ENCODE assay signal across 8 cellular contexts in the genomic region with DNA sequence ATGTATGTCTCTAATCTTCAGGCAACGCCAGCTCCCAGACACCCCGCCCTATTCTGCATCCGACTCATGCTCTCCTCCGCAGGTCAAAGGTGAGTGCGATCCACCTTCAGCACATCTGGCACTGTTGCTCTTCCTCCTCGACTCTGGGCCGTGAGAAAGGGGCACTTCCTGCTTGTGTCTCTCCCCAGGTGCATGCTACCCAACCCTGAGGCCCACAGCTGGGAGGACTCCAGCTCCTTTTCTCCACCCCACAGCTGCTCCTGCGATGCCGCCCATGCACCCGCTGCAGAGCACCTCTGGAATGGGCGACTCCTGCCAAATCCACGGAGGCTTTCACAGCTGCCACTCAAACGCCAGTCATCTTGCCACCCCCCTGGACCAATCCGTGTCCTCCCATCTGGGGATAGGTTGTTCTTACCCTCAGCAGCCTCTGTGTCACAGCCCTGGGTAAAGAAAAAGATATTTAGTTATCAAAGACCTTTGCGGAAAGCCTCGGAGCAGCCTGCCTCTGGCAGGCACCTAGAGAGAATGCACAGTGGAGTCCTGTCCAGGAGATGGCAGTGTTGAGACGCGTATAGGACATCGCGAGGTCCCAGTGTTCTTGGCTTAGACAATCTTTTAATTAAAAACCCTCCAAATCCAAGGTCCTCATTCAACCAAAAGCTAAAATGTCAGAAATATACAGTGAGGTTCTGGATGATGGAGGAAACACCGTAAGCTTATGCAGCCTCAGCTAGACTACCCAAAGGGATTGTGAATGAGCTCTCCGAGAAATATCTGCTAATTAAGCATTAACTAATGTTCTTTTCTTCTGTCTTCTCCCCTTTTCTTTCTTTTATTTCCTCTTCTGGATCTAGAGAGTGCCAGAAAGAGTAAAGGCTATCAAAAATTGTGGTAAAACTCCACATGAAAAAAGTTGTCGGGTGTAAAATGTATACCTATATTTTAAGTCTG. TPM values are rescaled to one million over a fixed set of nuclear protein-coding genes. Genes with fewer than 3 reads are reported as not detected.
DNase-seq lines count a peak whose midpoint lies in the region; ATAC-seq and TF ChIP-seq lines count a peak whose summit lies in the region.

No MANE protein-coding gene starts in this region.

- H3K27ac Mint-ChIP-seq in WTC11: no peak overlapping the region

- H3K27ac ChIP-seq in left lung: no peak overlapping the region

- no peaks in the 10 kb centered on the region for H3K9me3 ChIP-seq in left lung

- H3K4me3 Mint-ChIP-seq in WTC11: no peak overlapping the region

- H3K27me3 ChIP-seq in left lung: no peaks in the 10 kb centered on the region

- POLR2A ChIA-PET in WTC11 (lab: Charles Lee): interaction anchor here (0.5 kb wide), 1 partner anchor 57 kb away, joined by 3 read pairs; no protein-coding TSS in a partner anchor

- CTCF ChIA-PET in WTC11 (lab: Charles Lee): interaction anchor here (0.6 to 2.5 kb wide), 21 partner anchors 9 to 854 kb away, joined by 3 to 26 read pairs (median 4); a partner anchor contains a TSS

- H3K4me3 ChIP-seq in AG09309 (ENCODE audit: control insufficient read depth, low read depth, low read length) (peak overlapping the region; percentile 4), left lung (no peak overlapping the region)

- intact Hi-C loops in left lung (cut with DNase I): no loop called here

- no peaks in the 10 kb centered on the region for H3K36me3 Mint-ChIP-seq in WTC11

- ATAC-seq in GM18868 (IDR thresholded peaks at IDR 0.05; ENCODE audit: unreplicated experiment) (peak; percentile 97), HG03095 (IDR thresholded peaks at IDR 0.05; ENCODE audit: unreplicated experiment) (peak; percentile 92), WTC11 (peak; percentile 83), left lung (peak; percentile 99)

- no peaks in the 10 kb centered on the region for H3K27me3 Mint-ChIP-seq in WTC11 (ENCODE audit: low read depth)

- no peaks in the 10 kb centered on the region for H3K36me3 ChIP-seq in left lung

- TF ChIP-seq CTCF in AG09309 (IDR thresholded peaks at IDR 0.05; ENCODE audit: control insufficient read depth, insufficient read depth, low read depth, low read length, missing control alignments): peak; percentile 84
- peak; percentile 80; the same call in 1 of the 2 replicates for TF ChIP-seq CTCF in WTC11 (IDR thresholded peaks at IDR 0.05)
- peak; percentile 88 to 92 for TF ChIP-seq CTCF in left lung (IDR thresholded peaks at IDR 0.05)

- H3K4me1 ChIP-seq in left lung: peaks cover 0 to 6% of the 10 kb centered on the region in 2 donors

- DNase-seq in AG09309 (ENCODE audit: low read depth) (no peak), NCI-H2171 (lab: John Stamatoyannopoulos, UW) (peak; percentile 73), WTC11 (ENCODE audit: low spot score) (peak; percentile 77), left lung (peak in 1 of 2 donors; percentile 68)
- DNase-seq in central memory CD4-positive, alpha-beta T cell: peak; percentile 34
- peak; percentile 60 for DNase-seq in stimulated activated CD4-positive, alpha-beta T cell treated with anti-CD3 and anti-CD28 coated beads, Interleukin-4, amount 100 ng/mL, for 1 hour

- H3K4me1 Mint-ChIP-seq in WTC11: peaks cover 24% of the 10 kb centered on the region

- H3K9me3 Mint-ChIP-seq in WTC11: peaks cover 4% of the 10 kb centered on the region

TF ChIP-seq in WTC11, 78 proteins besides CTCF, POLR2A, EP300 and RAD21:
- TF ChIP-seq, protein P1, sequence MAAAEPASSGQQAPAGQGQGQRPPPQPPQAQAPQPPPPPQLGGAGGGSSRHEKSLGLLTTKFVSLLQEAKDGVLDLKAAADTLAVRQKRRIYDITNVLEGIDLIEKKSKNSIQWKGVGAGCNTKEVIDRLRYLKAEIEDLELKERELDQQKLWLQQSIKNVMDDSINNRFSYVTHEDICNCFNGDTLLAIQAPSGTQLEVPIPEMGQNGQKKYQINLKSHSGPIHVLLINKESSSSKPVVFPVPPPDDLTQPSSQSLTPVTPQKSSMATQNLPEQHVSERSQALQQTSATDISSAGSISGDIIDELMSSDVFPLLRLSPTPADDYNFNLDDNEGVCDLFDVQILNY (CRISPR knock-in tag; IDR thresholded peaks at IDR 0.05): no peak
- TF ChIP-seq, protein P2, sequence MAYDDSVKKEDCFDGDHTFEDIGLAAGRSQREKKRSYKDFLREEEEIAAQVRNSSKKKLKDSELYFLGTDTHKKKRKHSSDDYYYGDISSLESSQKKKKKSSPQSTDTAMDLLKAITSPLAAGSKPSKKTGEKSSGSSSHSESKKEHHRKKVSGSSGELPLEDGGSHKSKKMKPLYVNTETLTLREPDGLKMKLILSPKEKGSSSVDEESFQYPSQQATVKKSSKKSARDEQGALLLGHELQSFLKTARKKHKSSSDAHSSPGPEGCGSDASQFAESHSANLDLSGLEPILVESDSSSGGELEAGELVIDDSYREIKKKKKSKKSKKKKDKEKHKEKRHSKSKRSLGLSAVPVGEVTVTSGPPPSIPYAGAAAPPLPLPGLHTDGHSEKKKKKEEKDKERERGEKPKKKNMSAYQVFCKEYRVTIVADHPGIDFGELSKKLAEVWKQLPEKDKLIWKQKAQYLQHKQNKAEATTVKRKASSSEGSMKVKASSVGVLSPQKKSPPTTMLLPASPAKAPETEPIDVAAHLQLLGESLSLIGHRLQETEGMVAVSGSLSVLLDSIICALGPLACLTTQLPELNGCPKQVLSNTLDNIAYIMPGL (CRISPR knock-in tag; IDR thresholded peaks at IDR 0.05): peak; percentile 48; the same call in 1 of the 2 replicates
- 0 out of 2 replicates have a peak, but pooled peaks have one; percentile 18 for TF ChIP-seq ZBTB21 (CRISPR knock-in tag; IDR thresholded peaks at IDR 0.05; ENCODE audit: borderline replicate concordance)
- no peak for TF ChIP-seq KAT7 (CRISPR knock-in tag; IDR thresholded peaks at IDR 0.05; ENCODE audit: borderline replicate concordance)
TF ChIP-seq in WTC11: peak in this region for 2.

RNA-seq across cellular contexts. Expression of a gene that starts 54.3 kb away (rescaled TPM):
- 1.2 to 2.1 TPM (median 1.3 TPM) in 3 replicates for total RNA-seq in WTC11 (2021)
- under 1 TPM; 0.17 to 0.58 TPM for total RNA-seq in left lung
